12 cellular contexts compared by ENCODE assay signal in the genomic region with DNA sequence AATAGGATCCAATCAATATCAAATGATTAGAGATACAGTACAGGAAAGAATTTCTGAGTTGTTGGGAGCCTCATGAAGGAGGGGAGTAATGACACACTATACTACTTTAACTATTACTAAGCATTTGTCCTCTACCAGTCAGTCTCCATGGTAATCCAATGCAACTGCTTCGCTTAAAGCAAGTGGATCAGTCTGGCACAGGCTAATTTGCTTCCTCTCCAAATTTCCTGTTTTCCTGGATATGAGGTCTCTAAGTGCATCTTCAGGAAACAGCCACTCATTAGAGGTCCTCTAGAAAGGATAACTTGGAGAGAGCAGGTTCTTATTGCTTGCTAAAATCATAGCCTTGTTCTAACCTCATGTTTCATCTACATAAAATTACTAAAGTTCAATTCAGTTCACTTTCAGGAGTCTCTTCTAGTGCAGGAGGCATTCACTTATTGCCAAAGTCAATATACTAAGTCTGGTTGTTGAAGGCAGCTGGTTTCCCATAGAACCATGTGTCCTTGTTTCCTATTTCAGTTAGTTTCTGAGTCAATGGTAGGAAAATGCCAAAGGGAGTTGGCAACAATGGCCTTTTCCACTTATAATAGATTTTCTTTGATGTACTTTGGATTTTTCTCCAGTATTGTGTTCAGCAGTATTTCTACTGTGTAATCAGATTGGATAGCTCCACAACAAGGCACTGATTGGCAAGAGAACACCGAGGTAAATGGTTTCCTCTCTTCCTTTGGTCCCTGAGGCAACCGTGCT. TPM values are rescaled to one million over a fixed set of nuclear protein-coding genes. Genes with fewer than 3 reads are reported as not detected.
DNase-seq lines count a peak whose midpoint lies in the region; ATAC-seq and TF ChIP-seq lines count a peak whose summit lies in the region.
"Had no signal": no experiment of that assay in that cellular context is flagged by ENCODE, and none has a peak within 500 bp of the region (broad histone marks: within the 10 kb centered on the region; RNA-seq: fewer than 3 reads in every experiment).

No MANE protein-coding gene starts in this region.

- no peaks in the 10 kb centered on the region for H3K27me3 ChIP-seq in IMR-90 (ENCODE audit: control insufficient read depth, insufficient read depth, low read length)
- no peaks in the 10 kb centered on the region for H3K27me3 ChIP-seq in adipocyte (replicated peaks; ENCODE audit: control insufficient read depth, insufficient read depth, low read length)
- H3K27me3 ChIP-seq: SJSA1 had no signal

- no peak overlapping the region for H3K9ac ChIP-seq in IMR-90 (ENCODE audit: low read depth, low read length)
- H3K9ac ChIP-seq in adipocyte (ENCODE audit: low read length): no peak overlapping the region

- CTCF ChIA-PET in IMR-90 (lab: Yijun Ruan, JAX): no interaction called here

- H3K27ac Mint-ChIP-seq in osteocyte (ENCODE audit: unreplicated experiment): peak overlapping the region; percentile 58
- H3K27ac Mint-ChIP-seq: progenitor cell of endocrine pancreas had no signal

- H2BK120ac ChIP-seq in IMR-90 (ENCODE audit: low read depth, low read length): no peak overlapping the region

- no peak overlapping the region for H2AK9ac ChIP-seq in IMR-90 (replicated peaks; ENCODE audit: low read depth, low read length, poor library complexity)

- no peak overlapping the region for H3K27ac ChIP-seq in IMR-90 (ENCODE audit: insufficient read depth, low read length)
- H3K27ac ChIP-seq: SJSA1 had no signal

- no peak overlapping the region for H4K5ac ChIP-seq in IMR-90 (ENCODE audit: low read depth, low read length)

- H2AK5ac ChIP-seq in IMR-90 (ENCODE audit: low read depth, low read length): no peak overlapping the region

- H3K36me3 Mint-ChIP-seq in osteocyte (ENCODE audit: unreplicated experiment): peaks cover 5% of the 10 kb centered on the region

- BruUV-seq in IMR-90 (replicated peaks; lab: Mats Ljungman, UMichigan): no TSS peak

- intact Hi-C loops in IMR-90 (cut with micrococcal nuclease): no loop called here

- H3K4me1 Mint-ChIP-seq in osteocyte (ENCODE audit: unreplicated experiment): peaks cover 16% of the 10 kb centered on the region

- no peak overlapping the region for H2BK20ac ChIP-seq in IMR-90 (ENCODE audit: low read depth, low read length)

- no peak overlapping the region for H4K91ac ChIP-seq in IMR-90 (ENCODE audit: insufficient read depth, low read depth, low read length)

- H4K8ac ChIP-seq in IMR-90 (ENCODE audit: low read depth in 2 of 2, low read length in 2 of 2): no peak overlapping the region

- H2BK5ac ChIP-seq in IMR-90 (ENCODE audit: low read depth, low read length, poor library complexity, severe bottlenecking): no peak overlapping the region

- H2BK15ac ChIP-seq in IMR-90 (ENCODE audit: low read depth, low read length): no peak overlapping the region

- H3K27me3 Mint-ChIP-seq in osteocyte (ENCODE audit: unreplicated experiment): no peaks in the 10 kb centered on the region
- H3K27me3 Mint-ChIP-seq: progenitor cell of endocrine pancreas had no signal

- peak; percentile 6 for DNase-seq in IMR-90
- peak; percentile 46 for DNase-seq in adipocyte (ENCODE audit: low read depth)
- peak; percentile 71 for DNase-seq in fibroblast of pulmonary artery (ENCODE audit: low read depth)
- no peak for DNase-seq in osteocyte (ENCODE audit: extremely low spot score, unreplicated experiment)
- DNase-seq in germinal center (ENCODE audit: low spot score): no peak
- DNase-seq: activated CD4-positive, alpha-beta T cell treated with anti-CD3 and anti-CD28 coated beads for 4 hours; NCI-H524 treated with DMSO at 0.1 percent for 48 hours had no signal

- in situ Hi-C loops in IMR-90 (cut with MboI; ENCODE audit: low sequenced_read_pairs): no loop called here

- H3K14ac ChIP-seq in IMR-90 (replicated peaks; ENCODE audit: low read depth, low read length): 0 out of 2 replicates have a peak overlapping the region, but pooled peaks have one; percentile 29

- dilution Hi-C loops in IMR-90 (cut with HindIII; ENCODE audit: low sequenced_read_pairs, unreplicated experiment): no loop called here

- no peak overlapping the region for H3K4me2 ChIP-seq in IMR-90 (ENCODE audit: low read depth, low read length)

- no peak for TF ChIP-seq RAD21 in IMR-90 (IDR thresholded peaks at IDR 0.05; ENCODE audit: low read length)

- no peak overlapping the region for H3K4me3 Mint-ChIP-seq in osteocyte (ENCODE audit: unreplicated experiment)

- H3K23ac ChIP-seq in IMR-90 (ENCODE audit: low read depth, low read length): no peak overlapping the region

- no peaks in the 10 kb centered on the region for H3K9me3 ChIP-seq in IMR-90 (ENCODE audit: control insufficient read depth, insufficient read depth, low read length)
- H3K9me3 ChIP-seq in adipocyte (ENCODE audit: control insufficient read depth, low read length): peaks cover 4% of the 10 kb centered on the region
- H3K9me3 ChIP-seq: SJSA1 had no signal

- H3K9me3 Mint-ChIP-seq in osteocyte (ENCODE audit: unreplicated experiment): no peaks in the 10 kb centered on the region

- POLR2A ChIA-PET in IMR-90 (lab: Charles Lee; ENCODE audit: unreplicated experiment): no interaction called here

- no peak overlapping the region for H3K56ac ChIP-seq in IMR-90 (ENCODE audit: extremely low read depth, insufficient read depth, low read length)

- H3K36me3 ChIP-seq in IMR-90 (ENCODE audit: control insufficient read depth, insufficient read depth, low read length) (no peaks in the 10 kb centered on the region), adipocyte (ENCODE audit: control insufficient read depth, insufficient read depth, low read length, severe bottlenecking) (no peaks in the 10 kb centered on the region)
- H3K36me3 ChIP-seq: SJSA1 had no signal

- no peak for TF ChIP-seq CTCF in IMR-90 (conservative IDR thresholded peaks at IDR 0.05; ENCODE audit: low read depth, low read length)
- TF ChIP-seq CTCF in fibroblast of pulmonary artery (IDR thresholded peaks at IDR 0.05; ENCODE audit: low read length, missing control alignments): no peak
- no peak for TF ChIP-seq CTCF in osteocyte (IDR thresholded peaks at IDR 0.05)

- H3K9me1 ChIP-seq in IMR-90 (ENCODE audit: insufficient read depth, low read length): no peaks in the 10 kb centered on the region

- no peaks in the 10 kb centered on the region for H3K79me1 ChIP-seq in IMR-90 (ENCODE audit: low read depth in 1 of 2, low read length in 2 of 2)

- ATAC-seq in IMR-90 (ENCODE audit: low read depth): no peak; the same call in 1 of the 2 replicates
- ATAC-seq in HG03139 (IDR thresholded peaks at IDR 0.05; ENCODE audit: unreplicated experiment): no peak
- ATAC-seq in GM19035 (IDR thresholded peaks at IDR 0.05; ENCODE audit: unreplicated experiment): no peak
- no peak for ATAC-seq in GM21825 (IDR thresholded peaks at IDR 0.05; ENCODE audit: unreplicated experiment)

- no peak overlapping the region for H2AFZ ChIP-seq in IMR-90 (replicated peaks; ENCODE audit: low read length, poor library complexity)

- no peak overlapping the region for H3K4ac ChIP-seq in IMR-90 (ENCODE audit: low read depth, low read length)

- H3K4me3 ChIP-seq in IMR-90 (ENCODE audit: insufficient read depth, low read depth, low read length) (no peak overlapping the region), adipocyte (ENCODE audit: low read length) (peak overlapping the region; percentile 21), fibroblast of pulmonary artery (replicated peaks; ENCODE audit: low read depth, low read length) (peak overlapping the region; percentile 8)
- H3K4me3 ChIP-seq: SJSA1 had no signal

- no peaks in the 10 kb centered on the region; the same call in 1 of the 2 replicates for H3K4me1 ChIP-seq in IMR-90 (ENCODE audit: control insufficient read depth, insufficient read depth, low read length)
- H3K4me1 ChIP-seq in adipocyte (ENCODE audit: control insufficient read depth, insufficient read depth, low read length): peaks cover 4% of the 10 kb centered on the region
- H3K4me1 ChIP-seq: SJSA1 had no signal

- no CpG with 5 or more reads among the region's 3 CpGs for WGBS in IMR-90 (ENCODE audit: extremely low coverage in 2 of 2, insufficient read length in 1 of 2), 2 experiments

- H4K20me1 ChIP-seq in IMR-90 (ENCODE audit: insufficient read depth, low read length): no peaks in the 10 kb centered on the region

- TF ChIP-seq POLR2A in IMR-90 (IDR thresholded peaks at IDR 0.05; ENCODE audit: low read depth, low read length): no peak

- no peak overlapping the region for H3K18ac ChIP-seq in IMR-90 (ENCODE audit: low read depth, low read length)

TF ChIP-seq in IMR-90, 13 proteins besides CTCF, POLR2A, EP300 and RAD21:
- TF ChIP-seq MXI1 (IDR thresholded peaks at IDR 0.05; ENCODE audit: borderline replicate concordance, low read depth, low read length) (no peak), RCOR1 (IDR thresholded peaks at IDR 0.05; ENCODE audit: insufficient replicate concordance, low read length) (no peak), SMC3 (IDR thresholded peaks at IDR 0.05; ENCODE audit: low read depth, low read length) (no peak), FOS (IDR thresholded peaks at IDR 0.05; ENCODE audit: low read depth, low read length) (no peak), MAFK (IDR thresholded peaks at IDR 0.05; ENCODE audit: low read depth, low read length) (no peak)

RNA-seq across cellular contexts. Expression of a gene that starts 8.2 kb away (rescaled TPM):
- 239 and 270 TPM in 2 replicates for total RNA-seq in IMR-90 (2012; rRNA removed)
- polyA plus RNA-seq in IMR-90 (2012; rRNA removed): 112 and 150 TPM in 2 replicates
- polyA plus RNA-seq in IMR-90 (2012; cell fraction: cytosol; rRNA removed): 20.5 and 27.9 TPM in 2 replicates
- 5.8 and 66.9 TPM in 2 replicates for polyA plus RNA-seq in IMR-90 (2012; cell fraction: nucleus; rRNA removed; ENCODE audit: low replicate concordance)
- total RNA-seq in osteocyte: 349 and 355 TPM in 2 replicates

Comparison
In these comparisons a context has a peak if more than half of its experiments do, and no peak if none do; other contexts are left out.
1. DNase-seq: peak in IMR-90 (single experiment), adipocyte (single experiment) and fibroblast of pulmonary artery (single experiment); none in osteocyte (single experiment) and germinal center (single experiment).